Comparison of ENCODE assay signal across 1 cellular context in genomic region chr9:37333288-37333687, GRCh38.
TF ChIP-seq lines count a peak whose summit lies in the region.

No MANE protein-coding gene starts in this region.

TF ChIP-seq in K562, 482 proteins besides CTCF, POLR2A, EP300 and RAD21 (continued from another document and continues in another):
- TF ChIP-seq ZNF740 (CRISPR knock-in tag; IDR thresholded peaks at IDR 0.05) (no peak), ZNF740 (tag; IDR thresholded peaks at IDR 0.05) (no peak), RFX1 (IDR thresholded peaks at IDR 0.05) (0 out of 2 replicates have a peak, but pooled peaks have one; percentile 2), DDX20 (tag; IDR thresholded peaks at IDR 0.05; ENCODE audit: low read depth) (no peak), MNT (conservative IDR thresholded peaks at IDR 0.05) (peak in 1 of 2 experiments; percentile 52; a peak in 1 of 4 replicates), BHLHE40 (IDR thresholded peaks at IDR 0.05; ENCODE audit: low read length) (peak; percentile 84), ARID1B (IDR thresholded peaks at IDR 0.05) (peak; percentile 60), ZNF584 (CRISPR knock-in tag; IDR thresholded peaks at IDR 0.05; ENCODE audit: low read depth) (no peak), MEF2D (tag; conservative IDR thresholded peaks at IDR 0.05; ENCODE audit: low read depth) (0 out of 2 replicates have a peak, but pooled peaks have one; percentile 18), FOXK2 (conservative IDR thresholded peaks at IDR 0.05 in 1 of 2, IDR thresholded peaks at IDR 0.05 in 1 of 2; ENCODE audit: low read depth in 2 of 2) (peak in 1 of 2 experiments; percentile 39; a peak in 1 of 4 replicates), ZNF140 (CRISPR knock-in tag; IDR thresholded peaks at IDR 0.05) (no peak), SIRT6 (IDR thresholded peaks at IDR 0.05; ENCODE audit: low read depth, low read length) (no peak), HSF4 (CRISPR knock-in tag; IDR thresholded peaks at IDR 0.05; ENCODE audit: borderline replicate concordance) (no peak), EP400 (IDR thresholded peaks at IDR 0.05) (peak; percentile 44; the same call in 1 of the 2 replicates), CHAMP1 (IDR thresholded peaks at IDR 0.05) (0 out of 2 replicates have a peak, but pooled peaks have one; percentile 42), DPF2 (IDR thresholded peaks at IDR 0.05) (peak; percentile 43; the same call in 1 of the 2 replicates), SRSF3 (IDR thresholded peaks at IDR 0.05; ENCODE audit: insufficient read depth, low read length) (no peak), ZSCAN29 (IDR thresholded peaks at IDR 0.05) (no peak), TCF3 (CRISPR knock-in tag; IDR thresholded peaks at IDR 0.05) (peak; percentile 45), KDM1A (IDR thresholded peaks at IDR 0.05) (0 out of 4 replicates have a peak, but pooled peaks of 1 of the 2 experiments have one; percentile 29), SMARCA4 (IDR thresholded peaks at IDR 0.05) (peak; percentile 42; the same call in 1 of the 2 replicates), SOX6 (IDR thresholded peaks at IDR 0.05) (peak; percentile 88), ZNF511 (CRISPR knock-in tag; IDR thresholded peaks at IDR 0.05) (no peak), ZNF592 (IDR thresholded peaks at IDR 0.05) (0 out of 2 replicates have a peak, but pooled peaks have one; percentile 49), SMARCE1 (IDR thresholded peaks at IDR 0.05) (no peak), SETDB1 (IDR thresholded peaks at IDR 0.05; ENCODE audit: low read length) (no peak), ZNF75A (CRISPR knock-in tag; IDR thresholded peaks at IDR 0.05) (no peak), RBM25 (IDR thresholded peaks at IDR 0.05; ENCODE audit: low read depth, low read length, severe bottlenecking) (no peak), ZNF318 (IDR thresholded peaks at IDR 0.05; ENCODE audit: borderline replicate concordance in 1 of 2, low read depth in 1 of 2) (peak in 1 of 2 experiments; percentile 84; a peak in 1 of 4 replicates), MEIS2 (IDR thresholded peaks at IDR 0.05; ENCODE audit: partially characterized antibody) (peak; percentile 69), ZNF3 (CRISPR knock-in tag; IDR thresholded peaks at IDR 0.05) (no peak), ADNP (tag; IDR thresholded peaks at IDR 0.05) (peak; percentile 71; the same call in 1 of the 2 replicates), ZBTB43 (CRISPR knock-in tag; IDR thresholded peaks at IDR 0.05) (no peak), LARP7 (IDR thresholded peaks at IDR 0.05) (no peak), ZNF239 (CRISPR knock-in tag; IDR thresholded peaks at IDR 0.05) (no peak), CBFA2T3 (IDR thresholded peaks at IDR 0.05) (peak; percentile 44; the same call in 1 of the 2 replicates), MLLT1 (IDR thresholded peaks at IDR 0.05) (no peak), MCM7 (IDR thresholded peaks at IDR 0.05) (no peak)
